ENCODE assay signal across 8 cellular contexts in the genomic region with DNA sequence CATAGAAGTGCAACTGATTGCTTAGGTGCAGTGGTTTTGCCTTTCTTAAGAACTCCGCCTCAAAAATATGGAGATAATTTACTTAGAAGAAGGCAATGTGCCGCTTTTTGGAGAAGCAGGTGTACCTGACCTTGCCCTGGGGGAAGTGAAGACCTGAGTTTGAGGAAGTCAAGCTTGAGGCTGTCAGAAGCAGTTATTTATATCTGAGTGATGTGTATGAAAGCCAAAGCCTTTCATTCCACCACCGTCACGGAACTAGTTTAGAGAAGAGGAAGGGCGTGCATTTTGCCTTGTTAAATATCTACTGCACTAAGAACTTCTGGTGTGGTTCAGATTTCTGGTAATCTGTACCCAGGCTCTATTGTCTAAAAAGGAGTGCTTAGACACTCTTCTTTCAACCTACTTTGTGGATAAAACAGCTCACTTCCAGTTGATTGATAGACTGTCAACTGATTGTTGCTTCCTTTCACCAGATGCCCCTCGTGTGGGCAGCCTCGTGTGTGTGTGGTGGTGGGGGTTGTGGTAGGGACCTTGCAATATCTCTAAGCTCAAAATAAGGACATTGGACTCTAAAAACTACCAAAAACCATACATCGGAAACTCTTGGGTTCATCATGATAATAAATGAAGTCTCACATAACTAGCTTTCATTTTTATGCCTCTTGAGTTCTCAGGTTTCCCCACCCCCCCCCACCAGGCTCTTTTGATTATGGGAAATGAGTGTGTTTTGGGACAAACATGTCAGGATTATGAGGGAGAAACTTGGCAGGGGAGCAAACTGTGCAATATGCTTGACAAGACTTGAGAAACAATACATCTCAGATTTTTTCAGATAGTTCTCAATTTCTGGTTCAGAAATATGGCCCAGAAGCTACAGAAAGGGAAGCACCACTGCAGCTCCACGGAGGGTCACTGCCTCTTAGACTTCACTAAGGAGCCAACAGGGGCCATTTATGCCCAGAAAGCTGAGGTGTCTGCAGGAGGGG.
DNase-seq lines count a peak whose midpoint lies in the region; ATAC-seq and TF ChIP-seq lines count a peak whose summit lies in the region.

No MANE protein-coding gene starts in this region.

- H3K27me3 Mint-ChIP-seq in IgD-negative memory B cell: peaks cover 3% of the 10 kb centered on the region

- H3K4me3 ChIP-seq in GM12875 (ENCODE audit: low read depth, low read length): peak overlapping the region; percentile 31
- no peak overlapping the region for H3K4me3 ChIP-seq in esophagus (ENCODE audit: low read depth in 1 of 2, low read length in 2 of 2)

- H3K4me1 Mint-ChIP-seq in IgD-negative memory B cell: peaks cover 32 to 64% (median 36%) of the 10 kb centered on the region in 3 donors

- peaks cover 3 to 4% of the 10 kb centered on the region in 2 donors for H3K4me1 ChIP-seq in esophagus (ENCODE audit: control insufficient read depth in 2 of 2, insufficient read depth in 2 of 2, low read length in 1 of 2)

- H3K36me3 Mint-ChIP-seq in IgD-negative memory B cell: no peaks in the 10 kb centered on the region

- TF ChIP-seq CTCF in GM12875 (IDR thresholded peaks at IDR 0.05; ENCODE audit: borderline replicate concordance, insufficient read depth, low read depth, low read length) (no peak), VCaP (conservative IDR thresholded peaks at IDR 0.05) (no peak)

- H3K36me3 ChIP-seq in esophagus (ENCODE audit: control insufficient read depth in 2 of 2, insufficient read depth in 2 of 2, low read length in 1 of 2): no peaks in the 10 kb centered on the region

- 28 to 35% methylated on average over 9 of the region's 9 CpGs for WGBS in esophagus, 2 donors

- peak overlapping the region; percentile 83 for H3K27ac ChIP-seq in VCaP
- peak overlapping the region; percentile 97 to 100 for H3K27ac ChIP-seq in esophagus (ENCODE audit: low read depth in 2 of 2, low read length in 1 of 2)

- ATAC-seq in GM21528 (IDR thresholded peaks at IDR 0.05; ENCODE audit: low FRiP score, unreplicated experiment): peak; percentile 87

- DNase-seq in renal cortical epithelial cell (ENCODE audit: low read depth) (peak; percentile 46), ecto neural progenitor cell (ENCODE audit: low spot score) (no peak), NCI-H146 treated with DMSO at 0.1 percent for 48 hours (lab: John Stamatoyannopoulos, UW; ENCODE audit: unreplicated experiment) (no peak)

- no peaks in the 10 kb centered on the region for H3K9me3 ChIP-seq in esophagus (ENCODE audit: control insufficient read depth in 2 of 2, insufficient read depth in 1 of 2, low read depth in 1 of 2, low read length in 1 of 2)

- H3K27me3 ChIP-seq in esophagus (ENCODE audit: control insufficient read depth in 1 of 2, insufficient read depth in 2 of 2, low read length in 2 of 2): no peaks in the 10 kb centered on the region

- peaks cover 0 to 4% (median 0%) of the 10 kb centered on the region in 3 donors for H3K9me3 Mint-ChIP-seq in IgD-negative memory B cell

- H3K4me3 Mint-ChIP-seq in IgD-negative memory B cell: peak overlapping the region; percentile 19 to 92 (median 62)

- H3K27ac Mint-ChIP-seq in IgD-negative memory B cell: peak overlapping the region; percentile 54 to 98 (median 93)
